14 cellular contexts compared by ENCODE assay signal in the genomic region with DNA sequence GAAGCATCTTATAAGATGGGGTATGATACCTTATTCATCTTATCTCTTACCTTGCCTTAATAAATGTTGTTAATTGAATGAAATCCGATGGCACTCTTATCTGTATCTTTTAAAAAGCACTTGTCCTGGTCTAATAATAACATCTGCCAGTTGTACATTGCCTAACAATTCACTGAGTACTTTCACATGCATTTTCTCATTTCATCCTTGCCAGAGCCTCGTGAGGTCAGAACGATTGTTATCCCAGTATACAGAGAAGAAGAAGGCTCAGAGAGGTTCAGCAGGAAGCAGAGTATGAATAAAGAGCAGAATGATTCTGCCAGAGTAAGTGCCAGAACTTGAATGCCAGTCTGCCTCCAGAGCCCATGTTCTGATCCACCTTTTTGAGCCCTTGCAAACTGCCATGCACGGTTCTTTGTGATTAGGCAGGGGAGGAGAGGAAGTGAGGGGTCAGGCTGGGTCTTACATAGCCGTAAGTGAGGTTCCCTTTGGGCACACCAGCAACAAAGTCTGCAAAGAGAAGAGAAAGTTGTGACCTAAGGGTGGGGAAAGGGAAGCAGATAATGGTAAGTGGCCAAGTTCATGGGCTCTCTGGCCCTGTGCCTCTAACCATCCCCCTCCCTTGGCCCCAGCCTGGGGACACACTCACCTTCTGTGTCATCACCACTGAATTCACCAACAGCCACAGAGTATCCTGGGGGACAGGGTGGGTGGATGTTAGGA. TPM values are rescaled to one million over a fixed set of nuclear protein-coding genes. Genes with fewer than 3 reads are reported as not detected.
A peak's percentile ranks its signal among the peaks of the same experiment; 100 is the strongest.
DNase-seq lines count a peak whose midpoint lies in the region; ATAC-seq and TF ChIP-seq lines count a peak whose summit lies in the region.
"Had no signal": no experiment of that assay in that cellular context is flagged by ENCODE, and none has a peak within 500 bp of the region (broad histone marks: within the 10 kb centered on the region; RNA-seq: fewer than 3 reads in every experiment).

No MANE protein-coding gene starts in this region.

- WGBS in right lobe of liver (ENCODE audit: insufficient coverage, low coverage, low lambda C conversion rate, missing lambda C conversion rate) = 27% methylated on average over 5 of the region's 5 CpGs

- no peaks in the 10 kb centered on the region for H3K27me3 ChIP-seq in right lobe of liver
- H3K27me3 ChIP-seq: BLaER1, ovary had no signal

- peaks cover 48% of the 10 kb centered on the region for H3K36me3 Mint-ChIP-seq in stimulated activated naive CD8-positive, alpha-beta T cell treated with anti-CD3 and anti-CD28 coated beads, Interleukin-15, Interleukin-2, amounts not matched to agents 100 ng/mL and 50 ng/mL, for 24 hours (ENCODE audit: low read depth)
- peaks cover 0 to 12% of the 10 kb centered on the region in 2 donors for H3K36me3 Mint-ChIP-seq in activated naive CD4-positive, alpha-beta T cell treated with anti-CD3 and anti-CD28 coated beads, Interleukin-2, amount 50 U/mL, for 72 hours

- ATAC-seq in stimulated activated naive CD8-positive, alpha-beta T cell treated with anti-CD3 and anti-CD28 coated beads, Interleukin-15, amount 100 ng/mL, for 72 hours = no peak
- ATAC-seq in activated naive CD4-positive, alpha-beta T cell treated with anti-CD3 and anti-CD28 coated beads, Interleukin-2, amount 50 U/mL, for 72 hours = no peak
- peak; percentile 11 to 44 (median 26) for ATAC-seq in right lobe of liver

- peaks cover 6 to 75% (median 37%) of the 10 kb centered on the region in 4 donors for H3K36me3 ChIP-seq in right lobe of liver
- H3K36me3 ChIP-seq: ovary had no signal

- no peak for DNase-seq in stimulated activated naive CD8-positive, alpha-beta T cell treated with anti-CD3 and anti-CD28 coated beads, Interleukin-15, amount 100 ng/mL, for 72 hours
- DNase-seq in activated naive CD4-positive, alpha-beta T cell treated with anti-CD3 and anti-CD28 coated beads, Interleukin-2, amount 50 U/mL, for 72 hours (ENCODE audit: low spot score in 2 of 2) = no peak
- DNase-seq in right lobe of liver (no peak), NCI-H748 (lab: John Stamatoyannopoulos, UW; ENCODE audit: unreplicated experiment) (no peak), OCI-M1 (lab: John Stamatoyannopoulos, UW) (no peak), DMS114 treated with DMSO at 0.1 percent for 48 hours (lab: John Stamatoyannopoulos, UW; ENCODE audit: unreplicated experiment) (no peak)
- no peak for DNase-seq in activated CD4-positive, CD25-positive, alpha-beta regulatory T cell treated with anti-CD3 and anti-CD28 coated beads, Interleukin-2, amount 50 U/mL, for 72 hours
- DNase-seq: glutamatergic neuron; KBM-7; NCI-H187; ovary; stimulated activated naive CD4-positive, alpha-beta T cell treated with Interleukin-2 at 50 U/mL for 16 hours had no signal

- no peak for TF ChIP-seq CTCF in right lobe of liver (IDR thresholded peaks at IDR 0.05)

- no peaks in the 10 kb centered on the region for H3K27me3 Mint-ChIP-seq in stimulated activated naive CD8-positive, alpha-beta T cell treated with anti-CD3 and anti-CD28 coated beads, Interleukin-15, Interleukin-2, amounts not matched to agents 100 ng/mL and 50 ng/mL, for 24 hours
- H3K27me3 Mint-ChIP-seq in stimulated activated naive CD8-positive, alpha-beta T cell treated with anti-CD3 and anti-CD28 coated beads, Interleukin-15, amount 100 ng/mL, for 72 hours = no peaks in the 10 kb centered on the region

- intact Hi-C loops in right lobe of liver (cut with DNase I) = no loop called here

- no peaks in the 10 kb centered on the region for H3K9me3 ChIP-seq in right lobe of liver
- H3K9me3 ChIP-seq: BLaER1, ovary had no signal

- H3K4me3 Mint-ChIP-seq in stimulated activated naive CD8-positive, alpha-beta T cell treated with anti-CD3 and anti-CD28 coated beads, Interleukin-15, Interleukin-2, amounts not matched to agents 100 ng/mL and 50 ng/mL, for 24 hours = no peak overlapping the region
- no peak overlapping the region for H3K4me3 Mint-ChIP-seq in stimulated activated naive CD8-positive, alpha-beta T cell treated with anti-CD3 and anti-CD28 coated beads, Interleukin-15, amount 100 ng/mL, for 72 hours

- H3K4me3 ChIP-seq in right lobe of liver = no peak overlapping the region
- H3K4me3 ChIP-seq: BLaER1, ovary had no signal

- peaks cover 25% of the 10 kb centered on the region for H3K4me1 Mint-ChIP-seq in stimulated activated naive CD8-positive, alpha-beta T cell treated with anti-CD3 and anti-CD28 coated beads, Interleukin-15, Interleukin-2, amounts not matched to agents 100 ng/mL and 50 ng/mL, for 24 hours (ENCODE audit: low read depth)
- H3K4me1 Mint-ChIP-seq in stimulated activated naive CD8-positive, alpha-beta T cell treated with anti-CD3 and anti-CD28 coated beads, Interleukin-15, amount 100 ng/mL, for 72 hours = peaks cover 30% of the 10 kb centered on the region

- no peak overlapping the region for H3K27ac ChIP-seq in right lobe of liver
- H3K27ac ChIP-seq: BLaER1, ovary had no signal

- no peak for TF ChIP-seq POLR2A in right lobe of liver (IDR thresholded peaks at IDR 0.05)

- peak overlapping the region; percentile 51 for H3K27ac Mint-ChIP-seq in stimulated activated naive CD8-positive, alpha-beta T cell treated with anti-CD3 and anti-CD28 coated beads, Interleukin-15, Interleukin-2, amounts not matched to agents 100 ng/mL and 50 ng/mL, for 24 hours
- H3K27ac Mint-ChIP-seq in stimulated activated naive CD8-positive, alpha-beta T cell treated with anti-CD3 and anti-CD28 coated beads, Interleukin-15, amount 100 ng/mL, for 72 hours = peak overlapping the region in 1 of 2 donors; percentile 15
- H3K27ac Mint-ChIP-seq in activated naive CD4-positive, alpha-beta T cell treated with anti-CD3 and anti-CD28 coated beads, Interleukin-2, amount 50 U/mL, for 72 hours = peak overlapping the region; percentile 26 to 39

- peaks cover 0 to 10% (median 1%) of the 10 kb centered on the region in 4 donors for H3K4me1 ChIP-seq in right lobe of liver

- no peaks in the 10 kb centered on the region for H3K9me3 Mint-ChIP-seq in stimulated activated naive CD8-positive, alpha-beta T cell treated with anti-CD3 and anti-CD28 coated beads, Interleukin-15, Interleukin-2, amounts not matched to agents 100 ng/mL and 50 ng/mL, for 24 hours
- H3K9me3 Mint-ChIP-seq in stimulated activated naive CD8-positive, alpha-beta T cell treated with anti-CD3 and anti-CD28 coated beads, Interleukin-15, amount 100 ng/mL, for 72 hours = no peaks in the 10 kb centered on the region
- no peaks in the 10 kb centered on the region for H3K9me3 Mint-ChIP-seq in activated naive CD4-positive, alpha-beta T cell treated with anti-CD3 and anti-CD28 coated beads, Interleukin-2, amount 50 U/mL, for 72 hours

RNA-seq across cellular contexts. Expression of gene ITGA5, which starts 11.7 kb away (rescaled TPM):
- 10 to 100 TPM; 29.4 to 53.5 TPM for total RNA-seq in activated naive CD4-positive, alpha-beta T cell treated with anti-CD3 and anti-CD28 coated beads, Interleukin-2, amount 50 U/mL, for 72 hours
- 10 to 100 TPM; 31.2 to 75.6 (median 35.5) TPM for total RNA-seq in right lobe of liver

RNA-seq across cellular contexts. Expression of gene ZNF385A, which starts 22.8 kb away (rescaled TPM):
- total RNA-seq in activated naive CD4-positive, alpha-beta T cell treated with anti-CD3 and anti-CD28 coated beads, Interleukin-2, amount 50 U/mL, for 72 hours = 1 to 10 TPM; 1.2 to 1.8 TPM
- 1 to 10 TPM; 2.4 to 9.3 (median 3.7) TPM for total RNA-seq in right lobe of liver

RNA-seq across cellular contexts. Expression of gene GPR84, which starts 43.1 kb away (rescaled TPM):
- 1 to 10 TPM; 2.0 to 4.1 TPM for total RNA-seq in activated naive CD4-positive, alpha-beta T cell treated with anti-CD3 and anti-CD28 coated beads, Interleukin-2, amount 50 U/mL, for 72 hours
- under 1 TPM in 1 of 6 experiments, not detected in 5; 0.35 TPM for total RNA-seq in right lobe of liver

Comparison
In these comparisons a context has a peak if more than half of its experiments do, and no peak if none do; other contexts are left out.
1. ATAC-seq: peak in right lobe of liver (4 of 4); none in stimulated activated naive CD8-positive, alpha-beta T cell treated with anti-CD3 and anti-CD28 coated beads, Interleukin-15, amount 100 ng/mL, for 72 hours (single experiment) and activated naive CD4-positive, alpha-beta T cell treated with anti-CD3 and anti-CD28 coated beads, Interleukin-2, amount 50 U/mL, for 72 hours (0 of 2).